19 cellular contexts compared by ENCODE assay signal in the genomic region with DNA sequence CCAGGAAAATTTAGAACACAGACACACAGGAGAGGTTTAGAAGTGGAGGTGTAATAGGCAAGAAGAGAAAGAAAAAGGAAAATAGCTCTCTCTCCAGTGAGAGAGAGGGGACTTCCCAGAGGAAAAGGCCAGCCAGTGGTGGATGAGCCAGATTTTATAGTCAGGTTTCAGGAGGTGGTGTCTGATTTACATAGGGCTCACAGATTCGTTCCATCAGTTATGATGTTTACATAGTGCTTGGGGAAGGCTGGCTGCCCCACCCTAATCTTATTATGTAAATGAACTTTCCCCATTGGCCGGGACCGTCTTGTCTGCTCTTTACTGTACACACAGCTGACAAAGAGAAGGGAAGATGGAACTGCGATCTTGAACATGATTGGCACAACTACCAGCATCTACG.
DNase-seq lines count a peak whose midpoint lies in the region; ATAC-seq, FAIRE-seq and TF ChIP-seq lines count a peak whose summit lies in the region.
"Had no signal": no experiment of that assay in that cellular context is flagged by ENCODE, and none has a peak within 500 bp of the region (broad histone marks: within the 10 kb centered on the region; RNA-seq: fewer than 3 reads in every experiment).

No MANE protein-coding gene starts in this region.

- H3K27ac ChIP-seq in GM12878 (ENCODE audit: control insufficient read depth, insufficient read depth) (no peak overlapping the region), subcutaneous abdominal adipose tissue (ENCODE audit: low read depth, low read length) (peak overlapping the region; percentile 63), stomach (no peak overlapping the region)
- H3K27ac ChIP-seq: C4-2B, gastrocnemius medialis, tibial nerve had no signal

- H3K9me3 ChIP-seq in GM12878 (replicated peaks; ENCODE audit: control insufficient read depth, insufficient read depth, low read length) (no peaks in the 10 kb centered on the region; the same call in 2 of the 3 replicates), subcutaneous abdominal adipose tissue (ENCODE audit: control insufficient read depth in 5 of 5, low read length in 5 of 5) (peaks cover 0 to 8% (median 6%) of the 10 kb centered on the region in 5 donors), stomach (peaks cover 0 to 9% (median under 1%) of the 10 kb centered on the region in 4 donors)
- H3K9me3 ChIP-seq: gastrocnemius medialis had no signal

- H3K4me3 ChIP-seq in GM12878 (no peak overlapping the region), subcutaneous abdominal adipose tissue (ENCODE audit: low read depth in 1 of 5, low read length in 5 of 5) (no peak overlapping the region), stomach (no peak overlapping the region)
- H3K4me3 ChIP-seq: gastrocnemius medialis, tibial nerve had no signal

- TF ChIP-seq CTCF in GM12878 (IDR thresholded peaks at IDR 0.05 in 2 of 3, conservative IDR thresholded peaks at IDR 0.05 in 1 of 3; ENCODE audit: control insufficient read depth in 2 of 3, extremely low read depth in 1 of 3, insufficient read depth in 1 of 3, low read depth in 3 of 3, low read length in 3 of 3), result no peak
- no peak for TF ChIP-seq CTCF in stomach (IDR thresholded peaks at IDR 0.05)
- no peak for TF ChIP-seq CTCF in GM13977 (IDR thresholded peaks at IDR 0.05; ENCODE audit: extremely low read depth, insufficient read depth, missing control alignments)

- no peak overlapping the region for H2AFZ ChIP-seq in GM12878 (ENCODE audit: control insufficient read depth, low read depth, low read length)

- peak; percentile 40 for ATAC-seq in GM12878
- no peak for ATAC-seq in HG02623 (IDR thresholded peaks at IDR 0.05; ENCODE audit: unreplicated experiment)
- ATAC-seq: activated CD8-positive, alpha-beta memory T cell treated with anti-CD3 and anti-CD28 coated beads, Interleukin-2, amount 10 ng/mL, durations not matched to agents 7 days and 5 days; gastrocnemius medialis; naive thymus-derived CD4-positive, alpha-beta T cell; T-helper 17 cell had no signal

- no TSS peak for BruUV-seq in GM12878 (replicated peaks; lab: Mats Ljungman, UMichigan)

- no peaks in the 10 kb centered on the region for H4K20me1 ChIP-seq in GM12878 (ENCODE audit: control insufficient read depth, insufficient read depth)

- peak; percentile 44 for DNase-seq in DMS153 (lab: John Stamatoyannopoulos, UW)
- DNase-seq in DMS153 treated with DMSO at 0.1 percent for 48 hours (lab: John Stamatoyannopoulos, UW; ENCODE audit: unreplicated experiment), result no peak
- DNase-seq in NCI-H510A (lab: John Stamatoyannopoulos, UW), result peak; percentile 33
- no peak for DNase-seq in GM12878 (ENCODE audit: low read depth, low spot score)
- DNase-seq in stomach, result no peak
- no peak for DNase-seq in GM13977 (ENCODE audit: low spot score)
- DNase-seq: activated CD8-positive, alpha-beta memory T cell treated with anti-CD3 and anti-CD28 coated beads, Interleukin-2, amount 10 ng/mL, durations not matched to agents 7 days and 5 days; activated effector memory CD4-positive, alpha-beta T cell treated with Interleukin-2 at 50 U/mL for 16 hours; gastrocnemius medialis; naive thymus-derived CD4-positive, alpha-beta T cell; NCI-H187; posterior cingulate gyrus; T-helper 17 cell had no signal

- TF ChIP-seq EP300 in GM12878 (IDR thresholded peaks at IDR 0.05; ENCODE audit: borderline replicate concordance in 1 of 2, control insufficient read depth in 1 of 2, low read depth in 2 of 2, low read length in 2 of 2), result no peak
- no peak for TF ChIP-seq EP300 in stomach (IDR thresholded peaks at IDR 0.05)

- CTCF ChIA-PET in GM12878 (lab: Yijun Ruan, JAX), result no interaction called here

- in situ Hi-C loops in GM12878 (cut with MboI), result no loop called here
- in situ Hi-C loops in GM13977 (cut with MboI; ENCODE audit: low pct_unique_long_range_greater_than_20kb, low sequenced_read_pairs, unreplicated experiment), result no loop called here

- TF ChIP-seq POLR2A in GM12878 (IDR thresholded peaks at IDR 0.05; ENCODE audit: low read depth, low read length), result no peak
- TF ChIP-seq POLR2A in stomach (IDR thresholded peaks at IDR 0.05), result no peak

- RAD21 ChIA-PET in GM12878 (lab: Charles Lee; ENCODE audit: unreplicated experiment), result no interaction called here

- H3K4me1 ChIP-seq in GM12878 (ENCODE audit: control insufficient read depth, insufficient read depth, low read length), result no peaks in the 10 kb centered on the region
- H3K4me1 ChIP-seq in subcutaneous abdominal adipose tissue (ENCODE audit: control insufficient read depth in 5 of 5, insufficient read depth in 5 of 5, low read length in 5 of 5), result peaks cover 0 to 17% (median 7%) of the 10 kb centered on the region in 5 donors
- no peaks in the 10 kb centered on the region for H3K4me1 ChIP-seq in stomach
- H3K4me1 ChIP-seq: gastrocnemius medialis, tibial nerve had no signal

- intact Hi-C loops in GM12878 (cut with micrococcal nuclease; ENCODE audit: unreplicated experiment) (no loop called here), stomach (cut with DNase I; ENCODE audit: low total_unique reads) (no loop called here)

- 35% methylated on average over 5 of the region's 5 CpGs for WGBS in GM12878 (ENCODE audit: insufficient coverage, insufficient replicate concordance, low lambda C conversion rate, missing lambda C conversion rate)
- 26 to 49% (median 32%) methylated on average over 5 of the region's 5 CpGs for WGBS in stomach, 5 donors

- H3K36me3 ChIP-seq in GM12878 (ENCODE audit: control insufficient read depth in 2 of 2, insufficient read depth in 2 of 2, low read length in 1 of 2) (no peaks in the 10 kb centered on the region), subcutaneous abdominal adipose tissue (ENCODE audit: control insufficient read depth in 5 of 5, insufficient read depth in 5 of 5, low read length in 5 of 5) (no peaks in the 10 kb centered on the region), stomach (no peaks in the 10 kb centered on the region)
- H3K36me3 ChIP-seq: gastrocnemius medialis, tibial nerve had no signal

- H3K9ac ChIP-seq in GM12878 (ENCODE audit: control insufficient read depth, insufficient read depth, low read length) (no peak overlapping the region), subcutaneous abdominal adipose tissue (ENCODE audit: low read length in 5 of 5) (no peak overlapping the region)

- H3K4me2 ChIP-seq in GM12878 (ENCODE audit: control insufficient read depth, insufficient read depth), result no peak overlapping the region

- POLR2A ChIA-PET in GM12878 (lab: Charles Lee), result no interaction called here

- H3K27me3 ChIP-seq in GM12878 (replicated peaks in 1 of 2; ENCODE audit: control insufficient read depth in 2 of 2, insufficient read depth in 2 of 2, low read length in 1 of 2), result no peaks in the 10 kb centered on the region
- H3K27me3 ChIP-seq in subcutaneous abdominal adipose tissue (ENCODE audit: control insufficient read depth in 5 of 5, insufficient read depth in 4 of 5, low read length in 5 of 5), result no peaks in the 10 kb centered on the region
- no peaks in the 10 kb centered on the region for H3K27me3 ChIP-seq in stomach
- H3K27me3 ChIP-seq: gastrocnemius medialis, tibial nerve had no signal

- FAIRE-seq in GM12878 (lab: Jason Lieb, UNC), result no peak
- FAIRE-seq: A204.1, endothelial cell of umbilical vein had no signal

- no peaks in the 10 kb centered on the region for H3K79me2 ChIP-seq in GM12878 (ENCODE audit: control insufficient read depth, insufficient read depth, low read length)

- no peak for TF ChIP-seq RAD21 in GM12878 (IDR thresholded peaks at IDR 0.05; ENCODE audit: insufficient read depth, low read depth, low read length)

- SMC1A ChIA-PET in GM12878 (lab: Charles Lee; ENCODE audit: uncharacterized antibody, unreplicated experiment), result no interaction called here

TF ChIP-seq in GM12878, 131 proteins besides CTCF, POLR2A, EP300 and RAD21 (continues in another document):
- TF ChIP-seq, protein P1, sequence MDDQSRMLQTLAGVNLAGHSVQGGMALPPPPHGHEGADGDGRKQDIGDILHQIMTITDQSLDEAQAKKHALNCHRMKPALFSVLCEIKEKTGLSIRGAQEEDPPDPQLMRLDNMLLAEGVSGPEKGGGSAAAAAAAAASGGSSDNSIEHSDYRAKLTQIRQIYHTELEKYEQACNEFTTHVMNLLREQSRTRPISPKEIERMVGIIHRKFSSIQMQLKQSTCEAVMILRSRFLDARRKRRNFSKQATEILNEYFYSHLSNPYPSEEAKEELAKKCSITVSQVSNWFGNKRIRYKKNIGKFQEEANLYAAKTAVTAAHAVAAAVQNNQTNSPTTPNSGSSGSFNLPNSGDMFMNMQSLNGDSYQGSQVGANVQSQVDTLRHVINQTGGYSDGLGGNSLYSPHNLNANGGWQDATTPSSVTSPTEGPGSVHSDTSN (IDR thresholded peaks at IDR 0.05; ENCODE audit: insufficient replicate concordance, low read depth, low read length), result no peak
- no peak for TF ChIP-seq SP1 (IDR thresholded peaks at IDR 0.05; ENCODE audit: low read depth, low read length)

Comparison
In these comparisons a context has a peak if more than half of its experiments do, and no peak if none do; other contexts are left out.
1. DNase-seq: peak in DMS153 (single experiment) and NCI-H510A (single experiment); none in DMS153 treated with DMSO at 0.1 percent for 48 hours (single experiment), GM12878 (single experiment), stomach (single experiment) and GM13977 (single experiment).